ENCODE assay signal across 10 cellular contexts in genomic region chr2:116737951-116738350, GRCh38.
"Had no signal": no experiment of that assay in that cellular context is flagged by ENCODE, and none has a peak within 500 bp of the region (broad histone marks: within the 10 kb centered on the region; RNA-seq: fewer than 3 reads in every experiment).

No MANE protein-coding gene starts in this region.

- FAIRE-seq: H1, H54 had no signal

- DNase-seq: GM23248, GOT3, H7, H9, HCEC 1CT, HFFc6 had no signal

- H3K9ac ChIP-seq: GM23248 had no signal

- H2AFZ ChIP-seq: GM23248, GM23338 had no signal

- H3K4me2 ChIP-seq: GM23338 had no signal

- H3K36me3 ChIP-seq: HAP-1 had no signal

- H3K4me3 ChIP-seq: GM23248, GM23338, HAP-1 had no signal

- H3K9me3 ChIP-seq: HAP-1 had no signal

- H3K27ac ChIP-seq: GM23248 had no signal
